In the genomic region with DNA sequence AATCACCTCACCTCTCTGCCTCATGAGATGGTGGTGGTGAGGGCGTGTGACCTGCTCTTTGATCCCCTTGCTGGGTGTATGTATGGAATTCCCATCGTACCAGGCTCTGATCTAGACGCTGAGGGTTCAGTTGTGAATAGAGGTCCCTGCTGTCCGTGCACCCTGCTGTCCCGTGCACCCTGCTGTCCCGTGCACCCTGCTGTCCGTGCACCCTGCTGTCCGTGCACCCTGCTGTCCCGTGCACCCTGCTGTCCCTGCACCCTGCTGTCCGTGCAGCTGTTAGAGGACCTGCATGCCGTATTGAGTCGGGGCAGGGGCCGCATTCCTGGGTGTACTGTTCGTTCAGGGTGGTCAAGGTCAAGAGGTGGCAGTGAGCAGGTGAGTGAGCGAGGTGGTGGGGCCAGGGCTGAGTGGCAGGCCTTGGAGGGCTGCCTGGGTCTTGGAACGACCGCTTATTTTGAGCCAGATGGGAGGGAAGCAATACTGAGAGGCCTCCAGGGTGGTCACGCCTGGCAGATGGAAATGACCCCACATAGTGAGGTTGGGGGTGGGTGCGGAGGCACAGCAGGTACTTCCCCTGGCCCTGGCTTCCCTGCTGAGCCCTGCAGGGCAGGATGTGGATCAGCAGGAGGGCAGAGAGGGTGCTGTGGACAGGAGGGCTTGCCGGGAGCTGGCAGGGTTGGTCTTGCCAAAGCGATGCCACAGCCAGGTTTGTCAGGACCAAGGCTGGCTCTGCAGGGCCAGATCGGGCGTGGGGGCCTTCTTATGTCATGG, we compare ENCODE assay signal across 10 cellular contexts. TPM values are rescaled to one million over a fixed set of nuclear protein-coding genes. Genes with fewer than 3 reads are reported as not detected.
DNase-seq lines count a peak whose midpoint lies in the region; ATAC-seq, FAIRE-seq and TF ChIP-seq lines count a peak whose summit lies in the region.
"Had no signal": no experiment of that assay in that cellular context is flagged by ENCODE, and none has a peak within 500 bp of the region (broad histone marks: within the 10 kb centered on the region; RNA-seq: fewer than 3 reads in every experiment).

No MANE protein-coding gene starts in this region.

- CTCF ChIA-PET in Calu3 (lab: Charles Lee): interaction anchor here (1.5 kb wide), 1 partner anchor 38 kb away, joined by 9 read pairs; no protein-coding TSS in a partner anchor

- no peak overlapping the region for H3K27ac Mint-ChIP-seq in Calu3 (ENCODE audit: unreplicated experiment)

- no peak overlapping the region for H3K4me3 ChIP-seq in SJCRH30
- H3K4me3 ChIP-seq in kidney (ENCODE audit: low read length in 2 of 2): no peak overlapping the region
- H3K4me3 ChIP-seq: skin epidermis had no signal

- H3K9me3 Mint-ChIP-seq in Calu3 (ENCODE audit: low read depth, unreplicated experiment): no peaks in the 10 kb centered on the region

- peaks cover 93% of the 10 kb centered on the region for H3K36me3 Mint-ChIP-seq in Calu3 (ENCODE audit: insufficient read depth, unreplicated experiment)

- no peaks in the 10 kb centered on the region for H3K27me3 Mint-ChIP-seq in Calu3 (ENCODE audit: unreplicated experiment)

- H3K9me3 ChIP-seq in SJCRH30 (replicated peaks) (no peaks in the 10 kb centered on the region), kidney (ENCODE audit: control insufficient read depth in 1 of 2, low read length in 2 of 2) (no peaks in the 10 kb centered on the region)

- no peak for TF ChIP-seq CTCF in Calu3 (IDR thresholded peaks at IDR 0.05; ENCODE audit: unreplicated experiment)
- TF ChIP-seq CTCF in kidney (IDR thresholded peaks at IDR 0.05; ENCODE audit: borderline replicate concordance, extremely low read depth, insufficient read depth): no peak

- ATAC-seq in GM19023 (IDR thresholded peaks at IDR 0.05; ENCODE audit: unreplicated experiment) (no peak), HG02870 (IDR thresholded peaks at IDR 0.05; ENCODE audit: unreplicated experiment) (no peak)
- ATAC-seq: esophagus mucosa had no signal

- H3K36me3 ChIP-seq in SJCRH30: peaks cover 46% of the 10 kb centered on the region
- H3K36me3 ChIP-seq in kidney (ENCODE audit: control insufficient read depth in 1 of 2, insufficient read depth in 2 of 2, low read length in 2 of 2): peaks cover 32 to 45% of the 10 kb centered on the region in 2 donors

- peak overlapping the region; percentile 8 for H3K4me3 Mint-ChIP-seq in Calu3 (ENCODE audit: low read depth, unreplicated experiment)

- H3K27ac ChIP-seq in SJCRH30 (no peak overlapping the region), kidney (ENCODE audit: low read depth in 2 of 2, low read length in 2 of 2) (no peak overlapping the region)
- H3K27ac ChIP-seq: skin epidermis had no signal

- H3K9ac ChIP-seq in kidney (ENCODE audit: low read length in 2 of 2): no peak overlapping the region

- intact Hi-C loops in Calu3 (cut with micrococcal nuclease; ENCODE audit: unreplicated experiment) (no loop called here), kidney (cut with DNase I) (no loop called here)

- H3K4me1 Mint-ChIP-seq in Calu3 (ENCODE audit: low read depth, unreplicated experiment): peaks cover 60% of the 10 kb centered on the region

- peaks cover 3% of the 10 kb centered on the region; the same call in 1 of the 2 replicates for H3K4me1 ChIP-seq in SJCRH30
- H3K4me1 ChIP-seq in kidney (ENCODE audit: control insufficient read depth in 1 of 2, insufficient read depth in 1 of 2, low read depth in 1 of 2, low read length in 2 of 2): peaks cover 6 to 8% of the 10 kb centered on the region in 2 donors

- DNase-seq in A172 (ENCODE audit: low spot score): peak; percentile 99
- no peak for DNase-seq in Calu3
- DNase-seq in SJCRH30: peak; percentile 35 to 38
- peak; percentile 93 for DNase-seq in kidney
- DNase-seq in HK-2 (ENCODE audit: unreplicated experiment): no peak
- no peak for DNase-seq in RPMI8226

- no TSS peak for BruUV-seq in Calu3 (replicated peaks; lab: Mats Ljungman, UMichigan)

- FAIRE-seq in kidney (lab: Jason Lieb, UNC): no peak

- H3K27me3 ChIP-seq in SJCRH30: no peaks in the 10 kb centered on the region

RNA-seq across cellular contexts. Expression of gene EPN1, which starts 4.6 kb away (rescaled TPM):
- 135 and 138 TPM in 2 replicates for total RNA-seq in A172 (2014; rRNA removed; shearing (Covaris generic))
- 162 and 180 TPM in 2 replicates for total RNA-seq in Calu3 (2022)
- 45.6 and 59.8 TPM in 2 replicates for total RNA-seq in SJCRH30 (2014; rRNA removed; shearing (Covaris generic))
- 145 TPM for total RNA-seq in kidney
- polyA plus RNA-seq in kidney (ENCODE audit: insufficient read depth, low read depth, low replicate concordance): 138 TPM

RNA-seq across cellular contexts. Expression of gene U2AF2, which starts 15.6 kb away (rescaled TPM):
- 143 and 169 TPM in 2 replicates for total RNA-seq in A172 (2014; rRNA removed; shearing (Covaris generic))
- total RNA-seq in Calu3 (2022) (286 and 309 TPM in 2 replicates), kidney (161 TPM)
- 131 and 136 TPM in 2 replicates for total RNA-seq in SJCRH30 (2014; rRNA removed; shearing (Covaris generic))
- polyA plus RNA-seq in kidney (ENCODE audit: insufficient read depth, low read depth, low replicate concordance): 54.8 TPM

RNA-seq across cellular contexts. Expression of gene CCDC106, which starts 22.5 kb away (rescaled TPM):
- total RNA-seq in A172 (2014; rRNA removed; shearing (Covaris generic)): 2.6 and 6.0 TPM in 2 replicates
- 12.7 and 18.3 TPM in 2 replicates for total RNA-seq in Calu3 (2022)
- 9.7 and 10.8 TPM in 2 replicates for total RNA-seq in SJCRH30 (2014; rRNA removed; shearing (Covaris generic))
- total RNA-seq in kidney: 22.7 TPM
- polyA plus RNA-seq in kidney (ENCODE audit: insufficient read depth, low read depth, low replicate concordance): 51.9 TPM

RNA-seq across cellular contexts. Expression of gene ZNF581, which starts 27.0 kb away (rescaled TPM):
- total RNA-seq in A172 (2014; rRNA removed; shearing (Covaris generic)): 7.3 and 20.2 TPM in 2 replicates
- total RNA-seq in Calu3 (2022) (33.0 and 33.1 TPM in 2 replicates), kidney (23.6 TPM)
- total RNA-seq in SJCRH30 (2014; rRNA removed; shearing (Covaris generic)): 17.9 and 18.7 TPM in 2 replicates
- 22.0 TPM for polyA plus RNA-seq in kidney (ENCODE audit: insufficient read depth, low read depth, low replicate concordance)

RNA-seq across cellular contexts. Expression of gene ZNF580, which starts 29.7 kb away (rescaled TPM):
- 13.0 and 21.6 TPM in 2 replicates for total RNA-seq in A172 (2014; rRNA removed; shearing (Covaris generic))
- total RNA-seq in Calu3 (2022): 35.6 TPM in 2 replicates
- 7.9 and 8.0 TPM in 2 replicates for total RNA-seq in SJCRH30 (2014; rRNA removed; shearing (Covaris generic))
- 56.8 TPM for total RNA-seq in kidney
- 47.0 TPM for polyA plus RNA-seq in kidney (ENCODE audit: insufficient read depth, low read depth, low replicate concordance)

Comparison
In these comparisons a context has a peak if more than half of its experiments do, and no peak if none do; other contexts are left out.
1. DNase-seq: peak in A172 (single experiment), SJCRH30 (2 of 2) and kidney (single experiment); none in Calu3 (single experiment), HK-2 (single experiment) and RPMI8226 (single experiment).